In the genomic region with DNA sequence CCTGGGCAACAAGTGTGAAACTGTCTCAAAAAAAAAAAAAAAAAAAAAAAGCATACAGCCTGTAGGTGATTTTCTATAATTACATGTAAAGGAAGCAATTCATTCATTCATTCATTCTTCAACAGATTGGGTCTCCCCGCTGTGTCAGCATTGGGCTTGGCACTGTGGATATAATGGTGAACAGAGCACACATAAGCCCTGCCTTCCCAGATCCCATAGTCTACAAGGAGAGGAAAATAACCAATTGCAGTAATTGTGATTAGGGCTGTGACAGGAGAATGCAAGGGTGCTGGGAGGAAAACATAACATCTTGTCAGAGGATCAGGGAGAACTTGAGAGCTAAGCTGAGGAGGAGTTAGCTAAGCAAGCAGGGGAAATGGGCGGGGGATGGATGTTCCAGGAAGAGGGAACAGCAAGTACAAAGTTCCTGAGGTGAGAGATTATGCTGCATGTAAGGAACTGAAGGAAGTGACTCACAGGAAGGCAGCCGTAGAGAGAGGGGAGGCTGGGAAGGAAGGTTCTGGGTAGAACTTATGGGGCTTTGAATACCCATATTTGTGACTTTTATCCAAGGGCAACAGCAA, we compare ENCODE assay signal across 9 cellular contexts. TPM values are rescaled to one million over a fixed set of nuclear protein-coding genes. Genes with fewer than 3 reads are reported as not detected.
DNase-seq lines count a peak whose midpoint lies in the region; ATAC-seq and TF ChIP-seq lines count a peak whose summit lies in the region.
"Had no signal": no experiment of that assay in that cellular context is flagged by ENCODE, and none has a peak within 500 bp of the region (broad histone marks: within the 10 kb centered on the region; RNA-seq: fewer than 3 reads in every experiment).

No MANE protein-coding gene starts in this region.

- H3K4me3 Mint-ChIP-seq in activated CD8-positive, alpha-beta T cell treated with anti-CD3 and anti-CD28 coated beads, Interleukin-2, amount 10 ng/mL, durations not matched to agents 7 days and 5 days: no peak overlapping the region
- no peak overlapping the region for H3K4me3 Mint-ChIP-seq in activated CD8-positive, alpha-beta T cell treated with anti-CD3 and anti-CD28 coated beads for 36 hours
- H3K4me3 Mint-ChIP-seq: CD8-positive, alpha-beta memory T cell had no signal

- ATAC-seq in activated CD8-positive, alpha-beta T cell treated with anti-CD3 and anti-CD28 coated beads, Interleukin-2, amount 10 ng/mL, durations not matched to agents 7 days and 5 days: peak; percentile 58
- ATAC-seq in activated CD8-positive, alpha-beta T cell treated with anti-CD3 and anti-CD28 coated beads for 36 hours: no peak
- peak; percentile 75 to 85 for ATAC-seq in upper lobe of left lung (ENCODE audit: low FRiP score in 2 of 2)
- no peak for ATAC-seq in HG02870 (IDR thresholded peaks at IDR 0.05; ENCODE audit: unreplicated experiment)
- no peak for ATAC-seq in HG02884 (IDR thresholded peaks at IDR 0.05; ENCODE audit: unreplicated experiment)
- no peak for ATAC-seq in HG03439 (IDR thresholded peaks at IDR 0.05; ENCODE audit: unreplicated experiment)

- H3K9me3 Mint-ChIP-seq in activated CD8-positive, alpha-beta T cell treated with anti-CD3 and anti-CD28 coated beads, Interleukin-2, amount 10 ng/mL, durations not matched to agents 7 days and 5 days (ENCODE audit: insufficient read depth): no peaks in the 10 kb centered on the region
- no peaks in the 10 kb centered on the region for H3K9me3 Mint-ChIP-seq in activated CD8-positive, alpha-beta T cell treated with anti-CD3 and anti-CD28 coated beads for 36 hours
- H3K9me3 Mint-ChIP-seq: CD8-positive, alpha-beta memory T cell had no signal

- POLR2A ChIA-PET in activated CD8-positive, alpha-beta T cell treated with anti-CD3 and anti-CD28 coated beads, Interleukin-2, amount 10 ng/mL, durations not matched to agents 7 days and 5 days (lab: Charles Lee): no interaction called here
- POLR2A ChIA-PET in activated CD8-positive, alpha-beta T cell treated with anti-CD3 and anti-CD28 coated beads for 36 hours (lab: Charles Lee): interaction anchor here (1.0 kb wide), 1 partner anchor 46 kb away, joined by 3 read pairs; no protein-coding TSS in a partner anchor

- no peaks in the 10 kb centered on the region for H3K27me3 ChIP-seq in adrenal gland
- no peaks in the 10 kb centered on the region for H3K27me3 ChIP-seq in upper lobe of left lung

- WGBS in adrenal gland, 4 donors: 51 to 61% (median 56%) methylated on average over 2 to 3 of the region's 3 CpGs
- WGBS in upper lobe of left lung, 2 donors: 22 to 56% methylated on average over 2 to 3 of the region's 3 CpGs

- CTCF ChIA-PET in activated CD8-positive, alpha-beta T cell treated with anti-CD3 and anti-CD28 coated beads, Interleukin-2, amount 10 ng/mL, durations not matched to agents 7 days and 5 days (lab: Charles Lee): interaction anchor here (0.9 to 1.5 kb wide), 2 partner anchors 14 to 21 kb away, joined by 3 read pairs; no protein-coding TSS in a partner anchor
- CTCF ChIA-PET in activated CD8-positive, alpha-beta T cell treated with anti-CD3 and anti-CD28 coated beads for 36 hours (lab: Charles Lee): no interaction called here

- TF ChIP-seq POLR2A in adrenal gland (IDR thresholded peaks at IDR 0.05) (no peak), upper lobe of left lung (IDR thresholded peaks at IDR 0.05) (peak in 1 of 4 donors; percentile 59)

- H3K4me3 ChIP-seq in adrenal gland (no peak overlapping the region), upper lobe of left lung (no peak overlapping the region)

- no peaks in the 10 kb centered on the region for H3K36me3 ChIP-seq in adrenal gland (replicated peaks in 1 of 2)
- no peaks in the 10 kb centered on the region for H3K36me3 ChIP-seq in upper lobe of left lung

- no peaks in the 10 kb centered on the region for H3K27me3 Mint-ChIP-seq in activated CD8-positive, alpha-beta T cell treated with anti-CD3 and anti-CD28 coated beads, Interleukin-2, amount 10 ng/mL, durations not matched to agents 7 days and 5 days (ENCODE audit: low read depth)
- H3K27me3 Mint-ChIP-seq in activated CD8-positive, alpha-beta T cell treated with anti-CD3 and anti-CD28 coated beads for 36 hours: no peaks in the 10 kb centered on the region

- peaks cover 11 to 18% of the 10 kb centered on the region in 2 donors for H3K4me1 ChIP-seq in adrenal gland (replicated peaks in 1 of 2)
- peaks cover 13 to 48% (median 34%) of the 10 kb centered on the region in 4 donors for H3K4me1 ChIP-seq in upper lobe of left lung

- H3K27ac Mint-ChIP-seq in activated CD8-positive, alpha-beta T cell treated with anti-CD3 and anti-CD28 coated beads, Interleukin-2, amount 10 ng/mL, durations not matched to agents 7 days and 5 days: peak overlapping the region; percentile 43
- H3K27ac Mint-ChIP-seq in activated CD8-positive, alpha-beta T cell treated with anti-CD3 and anti-CD28 coated beads for 36 hours: no peak overlapping the region
- H3K27ac Mint-ChIP-seq: CD8-positive, alpha-beta memory T cell had no signal

- TF ChIP-seq EP300 in upper lobe of left lung (IDR thresholded peaks at IDR 0.05): peak; percentile 87 to 99 (median 98)

- intact Hi-C loops in activated CD8-positive, alpha-beta T cell treated with anti-CD3 and anti-CD28 coated beads for 36 hours (cut with micrococcal nuclease): no loop called here
- intact Hi-C loops in adrenal gland (cut with DNase I): no loop called here

- peaks cover 15% of the 10 kb centered on the region for H3K4me1 Mint-ChIP-seq in activated CD8-positive, alpha-beta T cell treated with anti-CD3 and anti-CD28 coated beads, Interleukin-2, amount 10 ng/mL, durations not matched to agents 7 days and 5 days (ENCODE audit: low read depth)
- H3K4me1 Mint-ChIP-seq in activated CD8-positive, alpha-beta T cell treated with anti-CD3 and anti-CD28 coated beads for 36 hours (ENCODE audit: low read depth): peaks cover 7% of the 10 kb centered on the region

- H3K27ac ChIP-seq in adrenal gland (peak overlapping the region in 3 of 5 donors; percentile 40 to 74 (median 65)), upper lobe of left lung (peak overlapping the region; percentile 72 to 87 (median 86))

- no peak for TF ChIP-seq CTCF in activated CD8-positive, alpha-beta T cell treated with anti-CD3 and anti-CD28 coated beads for 36 hours (IDR thresholded peaks at IDR 0.05)
- peak in 1 of 6 experiments; percentile 9 for TF ChIP-seq CTCF in adrenal gland (IDR thresholded peaks at IDR 0.05)
- no peak for TF ChIP-seq CTCF in upper lobe of left lung (IDR thresholded peaks at IDR 0.05)

- no peak for DNase-seq in activated CD8-positive, alpha-beta T cell treated with anti-CD3 and anti-CD28 coated beads, Interleukin-2, amount 10 ng/mL, durations not matched to agents 7 days and 5 days
- DNase-seq in activated CD8-positive, alpha-beta T cell treated with anti-CD3 and anti-CD28 coated beads for 36 hours: no peak
- DNase-seq in adrenal gland (peak; percentile 39 to 86 (median 71)), iPS-NIHi7 (ENCODE audit: extremely low spot score) (peak; percentile 25), upper lobe of left lung (peak in 1 of 2 donors; percentile 87)
- DNase-seq: CD8-positive, alpha-beta memory T cell had no signal

- H3K9me3 ChIP-seq in adrenal gland (replicated peaks in 1 of 3): no peaks in the 10 kb centered on the region
- H3K9me3 ChIP-seq in upper lobe of left lung: no peaks in the 10 kb centered on the region

- no peaks in the 10 kb centered on the region for H3K36me3 Mint-ChIP-seq in activated CD8-positive, alpha-beta T cell treated with anti-CD3 and anti-CD28 coated beads, Interleukin-2, amount 10 ng/mL, durations not matched to agents 7 days and 5 days (ENCODE audit: low read depth)
- H3K36me3 Mint-ChIP-seq in activated CD8-positive, alpha-beta T cell treated with anti-CD3 and anti-CD28 coated beads for 36 hours (ENCODE audit: low read depth): no peaks in the 10 kb centered on the region

RNA-seq across cellular contexts. Expression of a gene that starts 24.0 kb away (rescaled TPM):
- total RNA-seq in activated CD8-positive, alpha-beta T cell treated with anti-CD3 and anti-CD28 coated beads, Interleukin-2, amount 10 ng/mL, durations not matched to agents 7 days and 5 days: 1 to 10 TPM; 8.8 to 9.6 TPM
- total RNA-seq in activated CD8-positive, alpha-beta T cell treated with anti-CD3 and anti-CD28 coated beads for 36 hours: 10 to 100 TPM; 19.0 to 20.1 TPM
- 10 to 100 TPM; 34.3 to 80.7 (median 45.3) TPM for total RNA-seq in adrenal gland
- polyA plus RNA-seq in adrenal gland: 10 to 100 TPM; 16.8 to 34.1 (median 17.1) TPM
- 100 to 1,000 TPM in 2 of 6 donors, 10 to 100 TPM in 4; 51.8 to 135 (median 83.5) TPM for total RNA-seq in upper lobe of left lung

Comparison
In these comparisons a context has a peak if more than half of its experiments do, and no peak if none do; other contexts are left out.
1. ATAC-seq: peak in activated CD8-positive, alpha-beta T cell treated with anti-CD3 and anti-CD28 coated beads, Interleukin-2, amount 10 ng/mL, durations not matched to agents 7 days and 5 days (single experiment) and upper lobe of left lung (2 of 2); none in activated CD8-positive, alpha-beta T cell treated with anti-CD3 and anti-CD28 coated beads for 36 hours (single experiment), HG02870 (single experiment), HG02884 (single experiment) and HG03439 (single experiment).
2. DNase-seq: peak in adrenal gland (7 of 7) and iPS-NIHi7 (single experiment); none in activated CD8-positive, alpha-beta T cell treated with anti-CD3 and anti-CD28 coated beads, Interleukin-2, amount 10 ng/mL, durations not matched to agents 7 days and 5 days (single experiment) and activated CD8-positive, alpha-beta T cell treated with anti-CD3 and anti-CD28 coated beads for 36 hours (single experiment).